1 cellular context compared by ENCODE assay signal in the genomic region with DNA sequence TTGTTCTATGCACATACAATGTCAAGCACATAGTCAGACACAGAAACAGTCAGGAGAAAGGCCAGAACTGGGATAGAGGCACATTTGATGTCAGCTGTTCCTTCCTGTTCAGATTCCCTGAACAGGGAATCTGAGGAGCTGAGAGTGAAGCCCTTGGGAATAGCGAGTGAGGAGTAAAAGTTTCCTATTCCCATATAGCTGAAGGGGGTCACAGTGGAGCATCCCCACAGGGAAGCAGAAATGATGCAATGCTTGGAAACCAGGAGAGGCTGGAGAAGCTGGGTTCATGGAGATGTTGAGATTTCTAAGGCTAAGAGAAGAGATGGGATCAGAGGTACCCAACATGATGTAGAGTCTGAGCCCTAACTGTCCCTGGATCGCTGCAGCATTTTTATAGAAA.
A peak's percentile ranks its signal among the peaks of the same experiment; 100 is the strongest.
TF ChIP-seq lines count a peak whose summit lies in the region.

No MANE protein-coding gene starts in this region.

TF ChIP-seq in HepG2, 621 proteins besides CTCF, POLR2A, EP300 and RAD21:
- TF ChIP-seq CEBPB (IDR thresholded peaks at IDR 0.05; ENCODE audit: borderline replicate concordance, low read depth, low read length): peak; percentile 23; the same call in 1 of the 2 replicates
- TF ChIP-seq ATF4 (CRISPR knock-in tag; IDR thresholded peaks at IDR 0.05): peak in 1 of 2 experiments; percentile 37; a peak in 1 of 4 replicates
- TF ChIP-seq ZNF317 (CRISPR knock-in tag; IDR thresholded peaks at IDR 0.05): no peak
TF ChIP-seq in HepG2: peak in this region for 2.
